Comparison of ENCODE assay signal across 1 cellular context in the genomic region with DNA sequence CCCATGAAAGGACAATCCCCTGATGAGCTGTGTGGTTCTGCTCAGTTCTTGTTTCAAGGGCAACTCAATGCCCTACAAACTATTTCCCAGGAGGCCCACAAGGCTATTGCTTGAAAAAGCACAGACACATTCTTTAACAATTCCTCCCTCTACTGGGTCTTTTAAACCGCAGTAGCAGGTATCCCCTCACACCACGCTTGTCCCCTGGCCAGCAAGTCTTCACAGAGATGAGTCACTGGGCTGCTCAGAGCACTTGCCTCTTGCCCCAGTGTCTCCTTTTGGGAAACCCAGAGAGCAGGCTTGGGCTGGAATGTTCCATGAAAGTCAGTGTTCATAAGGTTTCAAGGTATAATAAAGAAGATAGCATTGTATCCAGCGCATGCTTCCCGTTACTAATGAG.
TF ChIP-seq lines count a peak whose summit lies in the region.

No MANE protein-coding gene starts in this region.

TF ChIP-seq in SK-N-SH, 30 proteins besides CTCF, POLR2A, EP300 and RAD21 (continued from another document):
- TF ChIP-seq, protein P1, sequence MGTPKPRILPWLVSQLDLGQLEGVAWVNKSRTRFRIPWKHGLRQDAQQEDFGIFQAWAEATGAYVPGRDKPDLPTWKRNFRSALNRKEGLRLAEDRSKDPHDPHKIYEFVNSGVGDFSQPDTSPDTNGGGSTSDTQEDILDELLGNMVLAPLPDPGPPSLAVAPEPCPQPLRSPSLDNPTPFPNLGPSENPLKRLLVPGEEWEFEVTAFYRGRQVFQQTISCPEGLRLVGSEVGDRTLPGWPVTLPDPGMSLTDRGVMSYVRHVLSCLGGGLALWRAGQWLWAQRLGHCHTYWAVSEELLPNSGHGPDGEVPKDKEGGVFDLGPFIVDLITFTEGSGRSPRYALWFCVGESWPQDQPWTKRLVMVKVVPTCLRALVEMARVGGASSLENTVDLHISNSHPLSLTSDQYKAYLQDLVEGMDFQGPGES (IDR thresholded peaks at IDR 0.05; ENCODE audit: low read depth, low read length), result no peak
TF ChIP-seq in SK-N-SH: peak in this region for 1.
